In the genomic region with DNA sequence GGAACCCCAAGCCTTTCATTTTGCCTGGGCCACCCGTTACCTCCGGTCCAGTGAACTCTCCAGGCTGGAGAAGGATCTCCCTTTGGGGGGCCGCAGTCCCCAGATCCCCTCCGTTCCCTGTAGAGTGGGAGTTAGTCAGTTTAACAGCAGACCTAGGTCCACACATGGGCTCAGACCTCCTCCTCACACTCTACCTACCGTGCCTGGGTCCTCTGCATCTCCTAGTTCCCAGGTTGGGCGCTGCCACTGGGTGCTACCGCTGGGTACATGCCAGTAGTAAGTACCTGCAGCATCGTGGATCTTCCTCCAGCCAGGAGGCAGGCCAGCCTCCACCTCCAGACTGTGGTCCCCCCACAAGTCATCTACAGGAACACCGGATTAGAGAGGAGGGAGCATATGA, we compare ENCODE assay signal across 7 cellular contexts. TPM values are rescaled to one million over a fixed set of nuclear protein-coding genes. Genes with fewer than 3 reads are reported as not detected.
DNase-seq lines count a peak whose midpoint lies in the region; ATAC-seq and TF ChIP-seq lines count a peak whose summit lies in the region.

No MANE protein-coding gene starts in this region.

- intact Hi-C loops in activated CD4-positive, alpha-beta memory T cell treated with anti-CD3 and anti-CD28 coated beads for 36 hours (cut with micrococcal nuclease): loop anchor here (5.0 kb wide), 1 partner anchor 311 kb away; no protein-coding TSS in a partner anchor

- no peaks in the 10 kb centered on the region for H3K9me3 Mint-ChIP-seq in activated CD4-positive, alpha-beta memory T cell treated with anti-CD3 and anti-CD28 coated beads for 36 hours
- no peaks in the 10 kb centered on the region for H3K9me3 Mint-ChIP-seq in stimulated activated effector memory CD8-positive, alpha-beta T cell treated with anti-CD3 and anti-CD28 coated beads, Interleukin-12 subunit alpha, Interleukin-12 subunit beta, amount 100 ng/mL, for 72 hours

- DNase-seq in HFF-Myc (ENCODE audit: extremely low read depth, low read depth) (no peak), iPS DF 6.9 (ENCODE audit: low read depth, low spot score) (no peak), NCI-H345 treated with DMSO at 0.1 percent for 48 hours (lab: John Stamatoyannopoulos, UW; ENCODE audit: unreplicated experiment) (no peak), DMS153 (lab: John Stamatoyannopoulos, UW) (no peak)
- peak; percentile 31 for DNase-seq in activated CD4-positive, alpha-beta memory T cell treated with anti-CD3 and anti-CD28 coated beads for 36 hours
- no peak for DNase-seq in stimulated activated effector memory CD8-positive, alpha-beta T cell treated with anti-CD3 and anti-CD28 coated beads, Interleukin-12 subunit alpha, Interleukin-12 subunit beta, amount 100 ng/mL, for 72 hours (ENCODE audit: low spot score in 2 of 2)

- ATAC-seq in stimulated activated effector memory CD8-positive, alpha-beta T cell treated with anti-CD3 and anti-CD28 coated beads, Interleukin-12 subunit alpha, Interleukin-12 subunit beta, amount 100 ng/mL, for 72 hours: no peak
- ATAC-seq in HG02588 (IDR thresholded peaks at IDR 0.05; ENCODE audit: unreplicated experiment): no peak

- CTCF ChIA-PET in activated CD4-positive, alpha-beta memory T cell treated with anti-CD3 and anti-CD28 coated beads for 36 hours (lab: Charles Lee): interaction anchor here (1.5 to 4.4 kb wide), 2 partner anchors 16 to 84 kb away, joined by 5 to 24 read pairs; a partner anchor contains a TSS

- no peaks in the 10 kb centered on the region for H3K9me3 ChIP-seq in iPS DF 6.9 (ENCODE audit: control insufficient read depth, insufficient read depth, low read length)

- WGBS in iPS DF 6.9 (ENCODE audit: insufficient coverage, insufficient read length): no CpG with 5 or more reads among the region's 9 CpGs

- peaks cover 15% of the 10 kb centered on the region for H3K36me3 ChIP-seq in iPS DF 6.9 (ENCODE audit: control insufficient read depth, insufficient read depth, low read length)

- peak overlapping the region; percentile 91 for H3K4me3 Mint-ChIP-seq in activated CD4-positive, alpha-beta memory T cell treated with anti-CD3 and anti-CD28 coated beads for 36 hours
- H3K4me3 Mint-ChIP-seq in stimulated activated effector memory CD8-positive, alpha-beta T cell treated with anti-CD3 and anti-CD28 coated beads, Interleukin-12 subunit alpha, Interleukin-12 subunit beta, amount 100 ng/mL, for 72 hours: peak overlapping the region; percentile 82

- TF ChIP-seq CTCF in HFF-Myc (IDR thresholded peaks at IDR 0.05; ENCODE audit: low read depth, low read length, missing control alignments): no peak

- H3K4me3 ChIP-seq in HFF-Myc (replicated peaks; ENCODE audit: low read depth, low read length) (peak overlapping the region; percentile 96), iPS DF 6.9 (ENCODE audit: low read length) (peak overlapping the region; percentile 66; the same call in 1 of the 2 replicates)

- H3K27ac Mint-ChIP-seq in activated CD4-positive, alpha-beta memory T cell treated with anti-CD3 and anti-CD28 coated beads for 36 hours: peak overlapping the region; percentile 93
- peak overlapping the region; percentile 94 for H3K27ac Mint-ChIP-seq in stimulated activated effector memory CD8-positive, alpha-beta T cell treated with anti-CD3 and anti-CD28 coated beads, Interleukin-12 subunit alpha, Interleukin-12 subunit beta, amount 100 ng/mL, for 72 hours

- peaks cover 38% of the 10 kb centered on the region for H3K4me1 Mint-ChIP-seq in activated CD4-positive, alpha-beta memory T cell treated with anti-CD3 and anti-CD28 coated beads for 36 hours (ENCODE audit: low read depth)
- peaks cover 59% of the 10 kb centered on the region for H3K4me1 Mint-ChIP-seq in stimulated activated effector memory CD8-positive, alpha-beta T cell treated with anti-CD3 and anti-CD28 coated beads, Interleukin-12 subunit alpha, Interleukin-12 subunit beta, amount 100 ng/mL, for 72 hours

- POLR2A ChIA-PET in activated CD4-positive, alpha-beta memory T cell treated with anti-CD3 and anti-CD28 coated beads for 36 hours (lab: Charles Lee): interaction anchor here (0.5 to 1.9 kb wide), 8 partner anchors 13 to 456 kb away, joined by 3 to 6 read pairs (median 4); a partner anchor contains a TSS

- no peak overlapping the region for H3K27ac ChIP-seq in iPS DF 6.9 (ENCODE audit: low read length)

- H3K4me1 ChIP-seq in iPS DF 6.9 (ENCODE audit: control insufficient read depth, insufficient read depth, low read length): peaks cover 2% of the 10 kb centered on the region; the same call in 1 of the 2 replicates

- no peaks in the 10 kb centered on the region for H3K27me3 ChIP-seq in iPS DF 6.9 (ENCODE audit: control insufficient read depth, insufficient read depth, low read length)

- H3K36me3 Mint-ChIP-seq in activated CD4-positive, alpha-beta memory T cell treated with anti-CD3 and anti-CD28 coated beads for 36 hours: peaks cover 19% of the 10 kb centered on the region
- H3K36me3 Mint-ChIP-seq in stimulated activated effector memory CD8-positive, alpha-beta T cell treated with anti-CD3 and anti-CD28 coated beads, Interleukin-12 subunit alpha, Interleukin-12 subunit beta, amount 100 ng/mL, for 72 hours: peaks cover 28% of the 10 kb centered on the region

- no peaks in the 10 kb centered on the region for H3K27me3 Mint-ChIP-seq in activated CD4-positive, alpha-beta memory T cell treated with anti-CD3 and anti-CD28 coated beads for 36 hours

RNA-seq across cellular contexts. Expression of a gene that starts 0.8 kb away (rescaled TPM):
- total RNA-seq in activated CD4-positive, alpha-beta memory T cell treated with anti-CD3 and anti-CD28 coated beads for 36 hours: 10 to 100 TPM; 16.3 to 16.8 TPM

RNA-seq across cellular contexts. Expression of a gene that starts 1.1 kb away (rescaled TPM):
- total RNA-seq in activated CD4-positive, alpha-beta memory T cell treated with anti-CD3 and anti-CD28 coated beads for 36 hours: 10 to 100 TPM; 68.7 to 69.7 TPM

RNA-seq across cellular contexts. Expression of a gene that starts 6.3 kb away (rescaled TPM):
- 10 to 100 TPM; 46.0 to 46.7 TPM for total RNA-seq in activated CD4-positive, alpha-beta memory T cell treated with anti-CD3 and anti-CD28 coated beads for 36 hours

RNA-seq across cellular contexts. Expression of a gene that starts 16.1 kb away (rescaled TPM):
- 10 to 100 TPM; 15.7 to 16.6 TPM for total RNA-seq in activated CD4-positive, alpha-beta memory T cell treated with anti-CD3 and anti-CD28 coated beads for 36 hours
